ENCODE assay signal across 14 cellular contexts in genomic region chr12:113414519-113415038, GRCh38. TPM values are rescaled to one million over a fixed set of nuclear protein-coding genes. Genes with fewer than 3 reads are reported as not detected.
DNase-seq lines count a peak whose midpoint lies in the region; ATAC-seq and TF ChIP-seq lines count a peak whose summit lies in the region.
"Had no signal": no experiment of that assay in that cellular context is flagged by ENCODE, and none has a peak within 500 bp of the region (broad histone marks: within the 10 kb centered on the region; RNA-seq: fewer than 3 reads in every experiment).

No MANE protein-coding gene starts in this region.

- no peaks in the 10 kb centered on the region for H3K9me3 ChIP-seq in endodermal cell (ENCODE audit: control insufficient read depth, low read length)
- no peaks in the 10 kb centered on the region for H3K9me3 ChIP-seq in neuronal stem cell (replicated peaks in 1 of 2; ENCODE audit: control insufficient read depth in 2 of 2, insufficient read depth in 1 of 2, low read depth in 1 of 2, low read length in 2 of 2)
- H3K9me3 ChIP-seq: BE2C had no signal

- TF ChIP-seq CTCF in WTC11 (IDR thresholded peaks at IDR 0.05) (no peak), endodermal cell (conservative IDR thresholded peaks at IDR 0.05) (no peak)

- peaks cover 8% of the 10 kb centered on the region for H3K4me1 ChIP-seq in endodermal cell (ENCODE audit: control insufficient read depth, insufficient read depth, low read length)
- peaks cover 1 to 2% of the 10 kb centered on the region in 2 donors for H3K4me1 ChIP-seq in neuronal stem cell (ENCODE audit: control insufficient read depth in 2 of 2, insufficient read depth in 1 of 2, low read depth in 1 of 2, low read length in 2 of 2)
- H3K4me1 ChIP-seq: BE2C had no signal

- H3K79me1 ChIP-seq in neuronal stem cell (ENCODE audit: low read depth, low read length) = no peaks in the 10 kb centered on the region

- H3K4me3 ChIP-seq in endodermal cell (ENCODE audit: low read length) (no peak overlapping the region), neuronal stem cell (ENCODE audit: low read length in 2 of 2) (no peak overlapping the region)

- no peak overlapping the region for H2BK120ac ChIP-seq in neuronal stem cell (ENCODE audit: low read depth, low read length)

- H2BK5ac ChIP-seq in neuronal stem cell (ENCODE audit: low read length) = no peak overlapping the region

- WGBS in endodermal cell (ENCODE audit: insufficient coverage in 1 of 2, insufficient read length in 1 of 2), 2 experiments = 92 to 98% methylated on average over 7 to 9 of the region's 9 CpGs
- no CpG with 5 or more reads among the region's 9 CpGs for WGBS in neuronal stem cell (ENCODE audit: extremely low coverage in 2 of 2, insufficient read length in 2 of 2, insufficient replicate concordance in 1 of 2), 2 donors

- H3K36me3 ChIP-seq in endodermal cell (ENCODE audit: control insufficient read depth, insufficient read depth, low read length) (no peaks in the 10 kb centered on the region), neuronal stem cell (replicated peaks in 1 of 2; ENCODE audit: control insufficient read depth in 2 of 2, insufficient read depth in 2 of 2, low read length in 2 of 2) (no peaks in the 10 kb centered on the region)
- H3K36me3 ChIP-seq: BE2C had no signal

- H2BK12ac ChIP-seq in neuronal stem cell (ENCODE audit: low read length) = no peak overlapping the region

- DNase-seq in WTC11 (ENCODE audit: low spot score) = no peak
- no peak for DNase-seq in endodermal cell
- no peak for DNase-seq in neuronal stem cell (ENCODE audit: low spot score)
- DNase-seq in stimulated activated CD4-positive, alpha-beta T cell treated with anti-CD3 and anti-CD28 coated beads, Interleukin-2, amount 100 ng/mL, for 24 hours = no peak
- no peak for DNase-seq in NCI-H510A treated with DMSO at 0.1 percent for 48 hours (lab: John Stamatoyannopoulos, UW)
- no peak for DNase-seq in C1 segment of cervical spinal cord (lab: John Stamatoyannopoulos, UW)
- DNase-seq in activated CD8-positive, alpha-beta T cell treated with anti-CD3 and anti-CD28 coated beads, Interleukin-2, amount 10 ng/mL, durations not matched to agents 7 days and 5 days = no peak
- DNase-seq: BE2C, DMS53, GF-D8, HCEC 1CT, IMR-90 had no signal

- POLR2A ChIA-PET in WTC11 (lab: Charles Lee) = no interaction called here
- POLR2A ChIA-PET in activated CD8-positive, alpha-beta T cell treated with anti-CD3 and anti-CD28 coated beads, Interleukin-2, amount 10 ng/mL, durations not matched to agents 7 days and 5 days (lab: Charles Lee) = no interaction called here

- H3K4me1 Mint-ChIP-seq in WTC11 = peaks cover 6% of the 10 kb centered on the region
- peaks cover 9% of the 10 kb centered on the region for H3K4me1 Mint-ChIP-seq in endodermal cell
- H3K4me1 Mint-ChIP-seq in activated CD8-positive, alpha-beta T cell treated with anti-CD3 and anti-CD28 coated beads, Interleukin-2, amount 10 ng/mL, durations not matched to agents 7 days and 5 days (ENCODE audit: low read depth) = no peaks in the 10 kb centered on the region

- H3K9ac ChIP-seq in endodermal cell (ENCODE audit: extremely low read depth, low read length, poor library complexity, severe bottlenecking) = no peak overlapping the region
- no peak overlapping the region for H3K9ac ChIP-seq in neuronal stem cell (ENCODE audit: low read depth, low read length, poor library complexity)

- CTCF ChIA-PET in WTC11 (lab: Charles Lee) = interaction anchor here (1.0 to 1.8 kb wide), 3 partner anchors 11 to 47 kb away, joined by 9 to 17 read pairs (median 9); no protein-coding TSS in a partner anchor
- CTCF ChIA-PET in activated CD8-positive, alpha-beta T cell treated with anti-CD3 and anti-CD28 coated beads, Interleukin-2, amount 10 ng/mL, durations not matched to agents 7 days and 5 days (lab: Charles Lee) = no interaction called here

- H3K36me3 Mint-ChIP-seq in WTC11 (no peaks in the 10 kb centered on the region), endodermal cell (ENCODE audit: low read depth) (no peaks in the 10 kb centered on the region)
- H3K36me3 Mint-ChIP-seq in activated CD8-positive, alpha-beta T cell treated with anti-CD3 and anti-CD28 coated beads, Interleukin-2, amount 10 ng/mL, durations not matched to agents 7 days and 5 days (ENCODE audit: low read depth) = no peaks in the 10 kb centered on the region

- no peak overlapping the region for H3K23ac ChIP-seq in neuronal stem cell (ENCODE audit: low read depth, low read length, poor library complexity)

- H3K27ac Mint-ChIP-seq in WTC11 = no peak overlapping the region
- H3K27ac Mint-ChIP-seq in endodermal cell = peak overlapping the region; percentile 27
- no peak overlapping the region for H3K27ac Mint-ChIP-seq in activated CD8-positive, alpha-beta T cell treated with anti-CD3 and anti-CD28 coated beads, Interleukin-2, amount 10 ng/mL, durations not matched to agents 7 days and 5 days

- H4K91ac ChIP-seq in neuronal stem cell (ENCODE audit: low read depth, low read length, poor library complexity) = no peak overlapping the region

- H2AK5ac ChIP-seq in neuronal stem cell (ENCODE audit: low read depth, low read length) = peak overlapping the region; percentile 56

- H3K27me3 Mint-ChIP-seq in WTC11 (ENCODE audit: low read depth) (no peaks in the 10 kb centered on the region), endodermal cell (ENCODE audit: insufficient read depth) (no peaks in the 10 kb centered on the region)
- H3K27me3 Mint-ChIP-seq in activated CD8-positive, alpha-beta T cell treated with anti-CD3 and anti-CD28 coated beads, Interleukin-2, amount 10 ng/mL, durations not matched to agents 7 days and 5 days (ENCODE audit: low read depth) = peaks cover 3% of the 10 kb centered on the region

- H3K18ac ChIP-seq in neuronal stem cell (ENCODE audit: low read length) = no peak overlapping the region

- H3K4me3 Mint-ChIP-seq in WTC11 (no peak overlapping the region), endodermal cell (no peak overlapping the region)
- H3K4me3 Mint-ChIP-seq in activated CD8-positive, alpha-beta T cell treated with anti-CD3 and anti-CD28 coated beads, Interleukin-2, amount 10 ng/mL, durations not matched to agents 7 days and 5 days = no peak overlapping the region

- H2AFZ ChIP-seq in neuronal stem cell (ENCODE audit: low read length) = no peak overlapping the region

- H3K4me2 ChIP-seq in neuronal stem cell (ENCODE audit: insufficient read depth, low read length, poor library complexity, severe bottlenecking) = no peak overlapping the region

- H2BK15ac ChIP-seq in neuronal stem cell (ENCODE audit: low read length) = no peak overlapping the region

- no peaks in the 10 kb centered on the region for H3K27me3 ChIP-seq in endodermal cell (ENCODE audit: control insufficient read depth, insufficient read depth, low read length, poor library complexity, severe bottlenecking)
- H3K27me3 ChIP-seq in neuronal stem cell (ENCODE audit: control insufficient read depth in 3 of 3, insufficient read depth in 3 of 3, low read depth in 1 of 3, low read length in 3 of 3) = no peaks in the 10 kb centered on the region
- H3K27me3 ChIP-seq: BE2C had no signal

- H3K14ac ChIP-seq in neuronal stem cell (ENCODE audit: low read length) = no peak overlapping the region

- H4K8ac ChIP-seq in neuronal stem cell (ENCODE audit: low read depth, low read length) = no peak overlapping the region

- H3K9me3 Mint-ChIP-seq in WTC11 = no peaks in the 10 kb centered on the region
- no peaks in the 10 kb centered on the region for H3K9me3 Mint-ChIP-seq in endodermal cell
- H3K9me3 Mint-ChIP-seq in activated CD8-positive, alpha-beta T cell treated with anti-CD3 and anti-CD28 coated beads, Interleukin-2, amount 10 ng/mL, durations not matched to agents 7 days and 5 days (ENCODE audit: insufficient read depth) = no peaks in the 10 kb centered on the region

- H3K4ac ChIP-seq in neuronal stem cell (ENCODE audit: low read length) = no peak overlapping the region

- H3K27ac ChIP-seq in endodermal cell (ENCODE audit: low read depth, low read length) (no peak overlapping the region), neuronal stem cell (replicated peaks; ENCODE audit: low read length) (no peak overlapping the region)

- ATAC-seq in WTC11 = no peak
- no peak for ATAC-seq in activated CD8-positive, alpha-beta T cell treated with anti-CD3 and anti-CD28 coated beads, Interleukin-2, amount 10 ng/mL, durations not matched to agents 7 days and 5 days

TF ChIP-seq in WTC11, 78 proteins besides CTCF, POLR2A, EP300 and RAD21 (continues in another document):
- no peak for TF ChIP-seq FOXK1 (CRISPR knock-in tag; IDR thresholded peaks at IDR 0.05)

RNA-seq across cellular contexts. Expression of gene SDSL, which starts 7.6 kb away (rescaled TPM):
- total RNA-seq in WTC11 (2021) (0.41 to 0.96 TPM (median 0.52 TPM) in 3 replicates), endodermal cell (1 to 10 TPM; 2.4 to 5.7 TPM)
- 3.9 TPM for polyA plus RNA-seq in endodermal cell (2013, experiment 1 of 2)
- 6.6 TPM for polyA plus RNA-seq in endodermal cell (2013, experiment 2 of 2)
- 1.0 TPM for polyA plus RNA-seq in neuronal stem cell (2013, experiment 1 of 2)
- 0.90 TPM for polyA plus RNA-seq in neuronal stem cell (2013, experiment 2 of 2)
- total RNA-seq in activated CD8-positive, alpha-beta T cell treated with anti-CD3 and anti-CD28 coated beads, Interleukin-2, amount 10 ng/mL, durations not matched to agents 7 days and 5 days = under 1 TPM; 0.37 to 0.39 TPM

RNA-seq across cellular contexts. Expression of gene SDS, which starts 10.9 kb away (rescaled TPM):
- total RNA-seq in WTC11 (2021) (0.21 to 0.46 TPM (median 0.31 TPM) in 3 replicates), endodermal cell (not detected)
- not detected for polyA plus RNA-seq in endodermal cell (2013, experiment 1 of 2)
- not detected for polyA plus RNA-seq in endodermal cell (2013, experiment 2 of 2)
- polyA plus RNA-seq in neuronal stem cell (2013, experiment 1 of 2) = 0.08 TPM
- 0.07 TPM for polyA plus RNA-seq in neuronal stem cell (2013, experiment 2 of 2)
- total RNA-seq in activated CD8-positive, alpha-beta T cell treated with anti-CD3 and anti-CD28 coated beads, Interleukin-2, amount 10 ng/mL, durations not matched to agents 7 days and 5 days = not detected
- total RNA-seq: H4, IMR-90 had no signal
- polyA plus RNA-seq: AG04450, IMR-90 had no signal

RNA-seq across cellular contexts. Expression of gene PLBD2, which starts 56.2 kb away (rescaled TPM):
- total RNA-seq in WTC11 (2021) (34.8 to 39.4 TPM (median 35.6 TPM) in 3 replicates), endodermal cell (10 to 100 TPM; 19.6 to 27.6 TPM)
- polyA plus RNA-seq in endodermal cell (2013, experiment 1 of 2) = 25.2 TPM
- 24.0 TPM for polyA plus RNA-seq in endodermal cell (2013, experiment 2 of 2)
- polyA plus RNA-seq in neuronal stem cell (2013, experiment 1 of 2) = 23.8 TPM
- 24.2 TPM for polyA plus RNA-seq in neuronal stem cell (2013, experiment 2 of 2)
- total RNA-seq in activated CD8-positive, alpha-beta T cell treated with anti-CD3 and anti-CD28 coated beads, Interleukin-2, amount 10 ng/mL, durations not matched to agents 7 days and 5 days = 10 to 100 TPM; 11.1 to 12.0 TPM

RNA-seq across cellular contexts. Expression of gene LHX5, which starts 57.1 kb away (rescaled TPM):
- total RNA-seq in WTC11 (2021) (1.5 to 3.0 TPM (median 1.6 TPM) in 3 replicates), endodermal cell (under 1 TPM in 1 of 2 donors, not detected in 1; 0.18 TPM)
- 8.2 TPM for polyA plus RNA-seq in endodermal cell (2013, experiment 1 of 2)
- 7.5 TPM for polyA plus RNA-seq in endodermal cell (2013, experiment 2 of 2)
- polyA plus RNA-seq in neuronal stem cell (2013, experiment 1 of 2) = 8.4 TPM
- 8.3 TPM for polyA plus RNA-seq in neuronal stem cell (2013, experiment 2 of 2)
- total RNA-seq in activated CD8-positive, alpha-beta T cell treated with anti-CD3 and anti-CD28 coated beads, Interleukin-2, amount 10 ng/mL, durations not matched to agents 7 days and 5 days = not detected
- total RNA-seq: H4, IMR-90 had no signal
- polyA plus RNA-seq: AG04450, IMR-90 had no signal
